In genomic region chr16:1791943-1792812, GRCh38 we compare ENCODE assay signal across 13 cellular contexts. TPM values are rescaled to one million over a fixed set of nuclear protein-coding genes. Genes with fewer than 3 reads are reported as not detected.
A peak's percentile ranks its signal among the peaks of the same experiment; 100 is the strongest.
DNase-seq lines count a peak whose midpoint lies in the region; TF ChIP-seq lines count a peak whose summit lies in the region.
"Had no signal": no experiment of that assay in that cellular context is flagged by ENCODE, and none has a peak within 500 bp of the region (broad histone marks: within the 10 kb centered on the region; RNA-seq: fewer than 3 reads in every experiment).

No MANE protein-coding gene starts in this region.

- H3K27ac ChIP-seq in suprapubic skin (no peak overlapping the region), dorsolateral prefrontal cortex (no peak overlapping the region)
- H3K27ac ChIP-seq: left ventricle myocardium inferior, neutrophil had no signal

- no peaks in the 10 kb centered on the region for H3K9me3 ChIP-seq in suprapubic skin
- H3K9me3 ChIP-seq: body of pancreas, left ventricle myocardium inferior, neutrophil had no signal

- TF ChIP-seq EP300 in suprapubic skin (IDR thresholded peaks at IDR 0.05), result no peak

- peaks cover 23% of the 10 kb centered on the region for H3K4me1 ChIP-seq in suprapubic skin
- H3K4me1 ChIP-seq: left ventricle myocardium inferior had no signal

- H3K4me3 ChIP-seq in suprapubic skin, result no peak overlapping the region
- no peak overlapping the region for H3K4me3 ChIP-seq in dorsolateral prefrontal cortex
- H3K4me3 ChIP-seq: body of pancreas, left ventricle myocardium inferior had no signal

- WGBS in suprapubic skin, result 100% methylated on average over 4 of the region's 59 CpGs

- no peak for TF ChIP-seq POLR2A in suprapubic skin (IDR thresholded peaks at IDR 0.05)

- DNase-seq in activated naive CD4-positive, alpha-beta T cell treated with anti-CD3 and anti-CD28 coated beads, Interleukin-2, amount 50 U/mL, for 16 hours, result peak; percentile 9
- DNase-seq in activated naive CD4-positive, alpha-beta T cell (lab: John Stamatoyannopoulos, UW), result no peak
- DNase-seq in suprapubic skin (ENCODE audit: low spot score in 2 of 2) (peak; percentile 57 to 76), dorsolateral prefrontal cortex (no peak)
- DNase-seq: activated CD4-positive, alpha-beta T cell treated with anti-CD3 and anti-CD28 coated beads, Interleukin-2, amount 10 ng/mL, durations not matched to agents 24 days and 14 days; COR-L47; left ventricle myocardium inferior; NCI-H1436 treated with DMSO at 0.1 percent for 48 hours; NCI-H526; trophoblast cell had no signal

- H3K36me3 ChIP-seq in suprapubic skin, result peaks cover 46% of the 10 kb centered on the region

- intact Hi-C loops in dorsolateral prefrontal cortex (cut with DNase I), result no loop called here

- H3K27me3 ChIP-seq in suprapubic skin, result no peaks in the 10 kb centered on the region
- H3K27me3 ChIP-seq in dorsolateral prefrontal cortex, result no peaks in the 10 kb centered on the region
- H3K27me3 ChIP-seq: body of pancreas, neutrophil had no signal

- TF ChIP-seq CTCF in suprapubic skin (IDR thresholded peaks at IDR 0.05) (no peak), dorsolateral prefrontal cortex (IDR thresholded peaks at IDR 0.05 in 54 of 56, conservative IDR thresholded peaks at IDR 0.05 in 2 of 56; ENCODE audit: low read depth in 1 of 56, partially characterized antibody in 56 of 56) (no peak)

RNA-seq across cellular contexts. Expression of gene IGFALS, which starts 1.3 kb away (rescaled TPM):
- total RNA-seq in suprapubic skin (1 to 10 TPM in 2 of 4 donors, under 1 TPM in 2; 0.42 to 2.4 (median 1.1) TPM), dorsolateral prefrontal cortex (1 to 10 TPM in 79 of 120 experiments, under 1 TPM in 40, not detected in 1; 0.27 to 3.7 (median 1.2) TPM)
- total RNA-seq: A172, left ventricle myocardium inferior had no signal

RNA-seq across cellular contexts. Expression of gene NUBP2, which starts 9.4 kb away (rescaled TPM):
- total RNA-seq in suprapubic skin, result 100 to 1,000 TPM in 1 of 4 donors, 10 to 100 TPM in 3; 55.4 to 115 (median 90.8) TPM
- total RNA-seq in dorsolateral prefrontal cortex, result 10 to 100 TPM; 29.7 to 55.7 (median 39.2) TPM

RNA-seq across cellular contexts. Expression of gene SPSB3, which starts 9.8 kb away (rescaled TPM):
- total RNA-seq in suprapubic skin (100 to 1,000 TPM; 124 to 205 (median 156) TPM), dorsolateral prefrontal cortex (10 to 100 TPM; 34.3 to 62.3 (median 48.9) TPM)

RNA-seq across cellular contexts. Expression of gene MRPS34, which starts 19.2 kb away (rescaled TPM):
- total RNA-seq in suprapubic skin (10 to 100 TPM; 46.8 to 74.3 (median 64.9) TPM), dorsolateral prefrontal cortex (10 to 100 TPM; 37.4 to 77.9 (median 58.6) TPM)

RNA-seq across cellular contexts. Expression of gene EME2, which starts 19.6 kb away (rescaled TPM):
- total RNA-seq in suprapubic skin (10 to 100 TPM in 2 of 4 donors, 1 to 10 TPM in 2; 9.8 to 26.3 (median 15.1) TPM), dorsolateral prefrontal cortex (10 to 100 TPM; 12.6 to 44.4 (median 21.7) TPM)

Comparison
In these comparisons a context has a peak if more than half of its experiments do, and no peak if none do; other contexts are left out.
1. DNase-seq: peak in activated naive CD4-positive, alpha-beta T cell treated with anti-CD3 and anti-CD28 coated beads, Interleukin-2, amount 50 U/mL, for 16 hours (single experiment) and suprapubic skin (2 of 2); none in activated naive CD4-positive, alpha-beta T cell (0 of 4) and dorsolateral prefrontal cortex (0 of 10).